ENCODE assay signal across 8 cellular contexts in genomic region chr3:137764001-137764433, GRCh38. TPM values are rescaled to one million over a fixed set of nuclear protein-coding genes. Genes with fewer than 3 reads are reported as not detected.
A peak's percentile ranks its signal among the peaks of the same experiment; 100 is the strongest.
DNase-seq lines count a peak whose midpoint lies in the region; ATAC-seq and TF ChIP-seq lines count a peak whose summit lies in the region.
"Had no signal": no experiment of that assay in that cellular context is flagged by ENCODE, and none has a peak within 500 bp of the region (broad histone marks: within the 10 kb centered on the region; RNA-seq: fewer than 3 reads in every experiment).

Gene SOX14 (plus strand): TSS chr3:137764315. CDS start chr3:137764785, 470 bp downstream.

- peak within 1 kb of the TSS; percentile 92 for H2AK5ac ChIP-seq in neuronal stem cell (ENCODE audit: low read depth, low read length)

- peak within 1 kb of the TSS; percentile 29 for H3K23ac ChIP-seq in neuronal stem cell (ENCODE audit: low read depth, low read length, poor library complexity)

- H3K4me1 ChIP-seq in ES-I3 (ENCODE audit: insufficient read depth, low read length) (peaks cover 17% of the 10 kb centered on the region), neuronal stem cell (ENCODE audit: control insufficient read depth in 2 of 2, insufficient read depth in 1 of 2, low read depth in 1 of 2, low read length in 2 of 2) (peaks cover 5 to 47% of the 10 kb centered on the region in 2 donors)

- no peak within 1 kb of the TSS for H3K4ac ChIP-seq in neuronal stem cell (ENCODE audit: low read length)

- ATAC-seq in GM19463 (IDR thresholded peaks at IDR 0.05; ENCODE audit: unreplicated experiment): no peak

- H3K79me1 ChIP-seq in neuronal stem cell (ENCODE audit: low read depth, low read length): no peaks in the 10 kb centered on the region

- peak within 1 kb of the TSS; percentile 42 for H2BK5ac ChIP-seq in neuronal stem cell (ENCODE audit: low read length)

- H4K91ac ChIP-seq in neuronal stem cell (ENCODE audit: low read depth, low read length, poor library complexity): no peak within 1 kb of the TSS

- peak within 1 kb of the TSS; percentile 88 for H3K18ac ChIP-seq in neuronal stem cell (ENCODE audit: low read length)

- H2AFZ ChIP-seq in neuronal stem cell (ENCODE audit: low read length): peak within 1 kb of the TSS; percentile 59

- DNase-seq in LoVo (ENCODE audit: low spot score): peak; percentile 79
- no peak for DNase-seq in coronary artery (ENCODE audit: low spot score)
- no peak for DNase-seq in neuronal stem cell (ENCODE audit: low spot score)
- DNase-seq in NOMO-1 treated with dmso at 0.1 percent for 144 hours (lab: John Stamatoyannopoulos, UW; ENCODE audit: unreplicated experiment): no peak
- DNase-seq in kidney tubule cell (ENCODE audit: low spot score): no peak
- DNase-seq: NCI-H1092 had no signal

- H3K4me3 ChIP-seq in coronary artery: peak within 1 kb of the TSS; percentile 15
- peak within 1 kb of the TSS in 1 of 2 donors; percentile 50 for H3K4me3 ChIP-seq in neuronal stem cell (ENCODE audit: low read length in 2 of 2)

- H3K9ac ChIP-seq in ES-I3 (ENCODE audit: low read depth, low read length) (peak within 1 kb of the TSS; percentile 56; the same call in 1 of the 2 replicates), neuronal stem cell (ENCODE audit: low read depth, low read length, poor library complexity) (peak within 1 kb of the TSS; percentile 78)

- peak within 1 kb of the TSS; percentile 40 for H2BK120ac ChIP-seq in neuronal stem cell (ENCODE audit: low read depth, low read length)

- H3K14ac ChIP-seq in neuronal stem cell (ENCODE audit: low read length): peak within 1 kb of the TSS; percentile 90

- TF ChIP-seq CTCF in coronary artery (IDR thresholded peaks at IDR 0.05): no peak

- peak within 1 kb of the TSS; percentile 51 for H3K4me2 ChIP-seq in neuronal stem cell (ENCODE audit: insufficient read depth, low read length, poor library complexity, severe bottlenecking)

- WGBS in neuronal stem cell (ENCODE audit: extremely low coverage in 2 of 2, insufficient read length in 2 of 2, insufficient replicate concordance in 1 of 2), 2 donors: no CpG with 5 or more reads among the region's 30 CpGs

- no peak within 1 kb of the TSS for H2BK12ac ChIP-seq in neuronal stem cell (ENCODE audit: low read length)

- no peak within 1 kb of the TSS for H4K8ac ChIP-seq in neuronal stem cell (ENCODE audit: low read depth, low read length)

- H3K27ac ChIP-seq in coronary artery: no peak within 1 kb of the TSS
- no peak within 1 kb of the TSS for H3K27ac ChIP-seq in neuronal stem cell (replicated peaks; ENCODE audit: low read length)

- H3K36me3 ChIP-seq in ES-I3 (ENCODE audit: insufficient read depth, low read length) (no peaks in the 10 kb centered on the region), neuronal stem cell (replicated peaks in 1 of 2; ENCODE audit: control insufficient read depth in 2 of 2, insufficient read depth in 2 of 2, low read length in 2 of 2) (no peaks in the 10 kb centered on the region)

- peaks cover 56 to 96% (median 90%) of the 10 kb centered on the region in 3 experiments for H3K27me3 ChIP-seq in neuronal stem cell (ENCODE audit: control insufficient read depth in 3 of 3, insufficient read depth in 3 of 3, low read depth in 1 of 3, low read length in 3 of 3)

- H3K9me3 ChIP-seq in ES-I3 (ENCODE audit: control insufficient read depth, insufficient read depth, low read length): no peaks in the 10 kb centered on the region
- H3K9me3 ChIP-seq in neuronal stem cell (replicated peaks in 1 of 2; ENCODE audit: control insufficient read depth in 2 of 2, insufficient read depth in 1 of 2, low read depth in 1 of 2, low read length in 2 of 2): peaks cover 0 to 1% of the 10 kb centered on the region in 2 donors

- peak within 1 kb of the TSS; percentile 32 for H2BK15ac ChIP-seq in neuronal stem cell (ENCODE audit: low read length)

RNA-seq across cellular contexts. Expression of gene SOX14, which starts in this region (rescaled TPM):
- 0.01 TPM for polyA plus RNA-seq in neuronal stem cell (2013, experiment 1 of 2)
- 0.01 TPM for polyA plus RNA-seq in neuronal stem cell (2013, experiment 2 of 2)
